Comparison of ENCODE assay signal across 15 cellular contexts in genomic region chr2:98556634-98557033, GRCh38. TPM values are rescaled to one million over a fixed set of nuclear protein-coding genes. Genes with fewer than 3 reads are reported as not detected.
DNase-seq lines count a peak whose midpoint lies in the region; ATAC-seq, FAIRE-seq and TF ChIP-seq lines count a peak whose summit lies in the region.
"Had no signal": no experiment of that assay in that cellular context is flagged by ENCODE, and none has a peak within 500 bp of the region (broad histone marks: within the 10 kb centered on the region; RNA-seq: fewer than 3 reads in every experiment).

No MANE protein-coding gene starts in this region.

- H3K27ac Mint-ChIP-seq in CD8-positive, alpha-beta memory T cell, result peak overlapping the region; percentile 13 to 93 (median 62)

- peaks cover 0 to 1% of the 10 kb centered on the region in 2 donors for H3K27me3 Mint-ChIP-seq in CD8-positive, alpha-beta memory T cell

- H3K4me1 Mint-ChIP-seq in CD8-positive, alpha-beta memory T cell, result peaks cover 33 to 60% (median 42%) of the 10 kb centered on the region in 3 donors

- 84 to 93% (median 91%) methylated on average over 4 of the region's 4 CpGs for WGBS in stomach, 5 donors

- H3K36me3 ChIP-seq in CD8-positive, alpha-beta memory T cell (ENCODE audit: insufficient read depth, low read length), result peaks cover 77% of the 10 kb centered on the region
- peaks cover 37 to 83% (median 77%) of the 10 kb centered on the region in 4 donors for H3K36me3 ChIP-seq in stomach

- no peak for TF ChIP-seq EP300 in stomach (IDR thresholded peaks at IDR 0.05)

- no peak overlapping the region for H3K27ac ChIP-seq in CD8-positive, alpha-beta memory T cell (ENCODE audit: low read depth, low read length)
- H3K27ac ChIP-seq in stomach, result no peak overlapping the region
- H3K27ac ChIP-seq: esophagus muscularis mucosa had no signal

- no peaks in the 10 kb centered on the region for H3K27me3 ChIP-seq in CD8-positive, alpha-beta memory T cell (ENCODE audit: insufficient read depth, low read length, poor library complexity, severe bottlenecking)
- no peaks in the 10 kb centered on the region for H3K27me3 ChIP-seq in stomach
- H3K27me3 ChIP-seq: esophagus muscularis mucosa had no signal

- H3K4me3 Mint-ChIP-seq in CD8-positive, alpha-beta memory T cell, result no peak overlapping the region

- no peaks in the 10 kb centered on the region for H3K9me3 Mint-ChIP-seq in CD8-positive, alpha-beta memory T cell

- TF ChIP-seq POLR2A in stomach (IDR thresholded peaks at IDR 0.05), result no peak

- intact Hi-C loops in posterior cingulate gyrus (cut with DNase I), result no loop called here
- intact Hi-C loops in stomach (cut with DNase I; ENCODE audit: low total_unique reads), result no loop called here

- POLR2A ChIA-PET in CD8-positive, alpha-beta memory T cell (lab: Charles Lee), result interaction anchor here (0.5 kb wide), 1 partner anchor 137 kb away, joined by 3 read pairs; no protein-coding TSS in a partner anchor

- CTCF ChIA-PET in CD8-positive, alpha-beta memory T cell (lab: Charles Lee), result interaction anchor here (1.2 to 1.3 kb wide), 2 partner anchors 12 to 14 kb away, joined by 3 read pairs; no protein-coding TSS in a partner anchor

- ATAC-seq in GM19043 (IDR thresholded peaks at IDR 0.05; ENCODE audit: low read depth, unreplicated experiment) (peak; percentile 91), HG03097 (IDR thresholded peaks at IDR 0.05; ENCODE audit: low FRiP score, unreplicated experiment) (peak; percentile 47)
- ATAC-seq: left lobe of liver had no signal

- peaks cover 4 to 99% (median 18%) of the 10 kb centered on the region in 3 donors for H3K36me3 Mint-ChIP-seq in CD8-positive, alpha-beta memory T cell

- no peak for TF ChIP-seq CTCF in stomach (IDR thresholded peaks at IDR 0.05)

- DNase-seq in CD8-positive, alpha-beta memory T cell, result no peak
- DNase-seq in RPMI8226 (peak; percentile 17), NCI-H526 treated with DMSO at 0.1 percent for 48 hours (lab: John Stamatoyannopoulos, UW) (no peak), posterior cingulate gyrus (no peak), RCC 7860 (ENCODE audit: low spot score) (no peak), stomach (no peak)
- DNase-seq: aorta, DMS53, GOT3, NCI-H146, T-helper 9 cell had no signal

- H3K4me3 ChIP-seq in CD8-positive, alpha-beta memory T cell (ENCODE audit: low read length), result no peak overlapping the region
- H3K4me3 ChIP-seq in stomach, result no peak overlapping the region
- H3K4me3 ChIP-seq: esophagus muscularis mucosa had no signal

- H3K4me1 ChIP-seq in CD8-positive, alpha-beta memory T cell (ENCODE audit: insufficient read depth, low read length), result peaks cover 5% of the 10 kb centered on the region
- peaks cover 0 to 29% (median 6%) of the 10 kb centered on the region in 4 donors for H3K4me1 ChIP-seq in stomach

- no peak for FAIRE-seq in RCC 7860 (lab: Jason Lieb, UNC)

- no peaks in the 10 kb centered on the region for H3K9me3 ChIP-seq in CD8-positive, alpha-beta memory T cell (ENCODE audit: low read length)
- H3K9me3 ChIP-seq in stomach, result no peaks in the 10 kb centered on the region
- H3K9me3 ChIP-seq: esophagus muscularis mucosa had no signal

RNA-seq across cellular contexts. Expression of gene COA5, which starts 51.7 kb away (rescaled TPM):
- total RNA-seq in CD8-positive, alpha-beta memory T cell, result 10 to 100 TPM; 26.7 to 29.2 TPM
- 31.2 TPM for polyA plus RNA-seq in CD8-positive, alpha-beta memory T cell
- total RNA-seq in stomach, result 10 to 100 TPM in 4 of 5 donors, 1 to 10 TPM in 1; 1.2 to 60.6 (median 36.5) TPM
- polyA plus RNA-seq in stomach, result 10 to 100 TPM; 28.9 to 46.7 (median 32.7) TPM

RNA-seq across cellular contexts. Expression of gene UNC50, which starts 51.8 kb away (rescaled TPM):
- 10 to 100 TPM; 41.8 to 42.4 TPM for total RNA-seq in CD8-positive, alpha-beta memory T cell
- 53.1 TPM for polyA plus RNA-seq in CD8-positive, alpha-beta memory T cell
- 10 to 100 TPM; 10.3 to 71.4 (median 41.3) TPM for total RNA-seq in stomach
- 10 to 100 TPM; 16.6 to 34.5 (median 20.7) TPM for polyA plus RNA-seq in stomach
